ENCODE assay signal across 13 cellular contexts in the genomic region with DNA sequence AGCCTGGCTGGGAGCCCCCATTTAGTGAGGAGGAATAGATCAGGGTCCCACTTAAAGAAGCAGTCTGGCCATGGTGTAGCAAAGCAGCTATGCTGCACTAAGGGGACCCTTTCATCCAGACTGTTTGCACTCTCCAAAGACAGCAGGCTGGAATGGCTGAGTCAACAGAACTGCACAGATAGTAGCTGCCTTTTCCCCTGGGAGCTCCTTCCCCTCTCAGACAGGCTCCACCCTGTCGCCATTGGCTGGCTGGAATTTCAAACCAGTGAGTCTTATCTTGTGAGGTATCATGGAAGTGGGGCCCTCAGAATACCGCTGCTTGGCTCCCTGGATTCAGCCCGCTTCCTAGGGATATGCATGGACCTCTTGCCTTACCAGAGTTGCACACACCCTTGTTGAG.
"Had no signal": no experiment of that assay in that cellular context is flagged by ENCODE, and none has a peak within 500 bp of the region (broad histone marks: within the 10 kb centered on the region; RNA-seq: fewer than 3 reads in every experiment).

No MANE protein-coding gene starts in this region.

- H3K4me1 ChIP-seq: esophagus muscularis mucosa, left lung, psoas muscle, right lobe of liver, spleen had no signal

- H3K4me3 ChIP-seq: cardiac muscle cell, esophagus muscularis mucosa, left lung, psoas muscle, right lobe of liver, spleen had no signal

- DNase-seq: activated CD4-positive, alpha-beta T cell treated with anti-CD3 and anti-CD28 coated beads, Interleukin-2, amount 10 ng/mL, durations not matched to agents 24 days and 14 days; activated naive CD4-positive, alpha-beta T cell treated with Interleukin-2 at 50 U/mL for 16 hours; activated naive CD8-positive, alpha-beta T cell treated with anti-CD3 and anti-CD28 coated beads, Interleukin-2, amount 50 U/mL, for 24 hours; natural killer cell; nucleus accumbens; psoas muscle; right lobe of liver; spleen; stimulated activated CD4-positive, alpha-beta T cell treated with anti-CD3 and anti-CD28 coated beads, Interleukin-1b, Interleukin-23, amount 100 ng/mL, for 48 hours; stimulated activated naive B cell treated with anti-CD40 and anti-IgM and Interleukin-4, amounts not matched to agents 10 μg/mL and 1 μg/mL and 100 μg/mL, for 72 hours had no signal

- H3K36me3 ChIP-seq: cardiac muscle cell, esophagus muscularis mucosa, left lung, right lobe of liver, spleen had no signal

- H3K9me3 ChIP-seq: right lobe of liver had no signal

- H3K27me3 ChIP-seq: cardiac muscle cell, esophagus muscularis mucosa, left lung, right lobe of liver, spleen had no signal

- H3K27ac ChIP-seq: cardiac muscle cell, esophagus muscularis mucosa, left lung, psoas muscle, right lobe of liver, spleen had no signal
